Comparison of ENCODE assay signal across 1 cellular context in the genomic region with DNA sequence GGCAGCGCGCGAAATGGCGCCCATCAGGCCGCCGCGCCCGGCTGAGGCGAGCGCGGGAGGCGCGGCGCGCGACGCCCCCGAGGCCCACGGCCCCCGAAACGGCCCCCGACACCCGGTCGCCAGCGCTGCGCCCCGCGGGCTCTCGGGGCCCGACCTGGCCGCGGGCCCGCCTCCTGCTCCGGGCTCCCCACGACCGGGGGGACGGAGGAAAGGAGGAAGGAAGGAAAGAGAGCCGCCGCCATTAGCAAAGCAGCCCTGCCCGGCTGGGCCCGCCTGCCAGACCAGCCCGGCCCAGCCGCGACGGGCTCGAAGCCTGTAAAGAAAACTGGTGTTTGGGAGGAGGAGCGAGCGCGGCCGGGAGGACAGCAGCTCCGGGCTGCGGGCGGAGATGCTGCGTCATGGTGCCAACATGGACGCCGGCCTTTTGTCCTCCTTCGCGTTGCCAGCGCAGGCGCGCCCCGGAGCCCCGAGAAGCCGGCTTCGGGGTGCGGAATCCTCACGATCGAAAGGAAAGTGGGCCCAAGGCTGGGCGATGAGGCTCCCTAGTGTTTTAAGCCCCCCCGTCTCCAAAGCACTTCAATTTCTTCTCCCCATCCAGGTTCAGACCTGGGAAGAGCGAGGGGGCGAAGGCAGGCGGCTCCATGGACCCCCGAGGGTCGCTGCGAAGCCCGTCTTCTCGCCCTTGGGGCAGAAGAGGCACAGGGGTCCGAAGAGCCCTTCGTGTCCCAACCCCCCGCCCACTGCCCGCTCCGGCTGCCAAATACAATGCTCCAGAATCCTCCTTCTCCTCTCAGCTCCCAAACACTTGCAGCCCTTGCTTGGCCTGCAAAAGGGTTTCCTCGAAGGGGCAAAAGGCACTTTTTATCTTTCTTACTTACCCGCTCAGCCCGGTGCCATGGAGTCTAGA.
A peak's percentile ranks its signal among the peaks of the same experiment; 100 is the strongest.
TF ChIP-seq lines count a peak whose summit lies in the region.

No MANE protein-coding gene starts in this region.

TF ChIP-seq in A549, 52 proteins besides CTCF, POLR2A, EP300 and RAD21 (continued from another document):
- TF ChIP-seq, protein P1, sequence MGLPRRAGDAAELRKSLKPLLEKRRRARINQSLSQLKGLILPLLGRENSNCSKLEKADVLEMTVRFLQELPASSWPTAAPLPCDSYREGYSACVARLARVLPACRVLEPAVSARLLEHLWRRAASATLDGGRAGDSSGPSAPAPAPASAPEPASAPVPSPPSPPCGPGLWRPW (IDR thresholded peaks at IDR 0.05): no peak
- TF ChIP-seq, protein P2, sequence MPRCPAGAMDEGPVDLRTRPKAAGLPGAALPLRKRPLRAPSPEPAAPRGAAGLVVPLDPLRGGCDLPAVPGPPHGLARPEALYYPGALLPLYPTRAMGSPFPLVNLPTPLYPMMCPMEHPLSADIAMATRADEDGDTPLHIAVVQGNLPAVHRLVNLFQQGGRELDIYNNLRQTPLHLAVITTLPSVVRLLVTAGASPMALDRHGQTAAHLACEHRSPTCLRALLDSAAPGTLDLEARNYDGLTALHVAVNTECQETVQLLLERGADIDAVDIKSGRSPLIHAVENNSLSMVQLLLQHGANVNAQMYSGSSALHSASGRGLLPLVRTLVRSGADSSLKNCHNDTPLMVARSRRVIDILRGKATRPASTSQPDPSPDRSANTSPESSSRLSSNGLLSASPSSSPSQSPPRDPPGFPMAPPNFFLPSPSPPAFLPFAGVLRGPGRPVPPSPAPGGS (IDR thresholded peaks at IDR 0.05): no peak
- TF ChIP-seq GATA3 (IDR thresholded peaks at IDR 0.05; ENCODE audit: borderline replicate concordance) (no peak), SREBF2 (IDR thresholded peaks at IDR 0.05) (no peak), MAZ (IDR thresholded peaks at IDR 0.05; ENCODE audit: borderline replicate concordance, low read depth, low read length) (no peak), ZFP36 (IDR thresholded peaks at IDR 0.05; ENCODE audit: borderline replicate concordance, partially characterized antibody) (no peak), RCOR1 (IDR thresholded peaks at IDR 0.05; ENCODE audit: low read depth, low read length) (no peak), KDM1A (IDR thresholded peaks at IDR 0.05; ENCODE audit: low read depth) (no peak), JUNB (IDR thresholded peaks at IDR 0.05) (no peak), EHMT2 (IDR thresholded peaks at IDR 0.05; ENCODE audit: low read depth) (no peak), ZC3H11A (IDR thresholded peaks at IDR 0.05) (no peak), RFX5 (IDR thresholded peaks at IDR 0.05) (no peak), CBX2 (IDR thresholded peaks at IDR 0.05; ENCODE audit: borderline replicate concordance, low read depth) (no peak), HOXB13 (CRISPR knock-in tag; IDR thresholded peaks at IDR 0.05; ENCODE audit: low read depth) (peak; percentile 90), HEYL (CRISPR knock-in tag; IDR thresholded peaks at IDR 0.05) (peak; percentile 73; the same call in 1 of the 2 replicates), FOSB (CRISPR knock-in tag; IDR thresholded peaks at IDR 0.05) (peak; percentile 57; the same call in 1 of the 2 replicates), CHD4 (IDR thresholded peaks at IDR 0.05; ENCODE audit: borderline replicate concordance) (no peak), CBX8 (IDR thresholded peaks at IDR 0.05) (no peak), NR3C1 (IDR thresholded peaks at IDR 0.05) (no peak), TP53 (CRISPR knock-in tag; IDR thresholded peaks at IDR 0.05) (0 out of 2 replicates have a peak, but pooled peaks have one; percentile 58), POLR2AphosphoS2 (conservative IDR thresholded peaks at IDR 0.05; ENCODE audit: low read length) (no peak), NFE2L2 (conservative IDR thresholded peaks at IDR 0.05; ENCODE audit: low read length) (peak; percentile 65), FOSL2 (IDR thresholded peaks at IDR 0.05) (no peak), FOSL2 (CRISPR knock-in tag; IDR thresholded peaks at IDR 0.05) (peak; percentile 35), MAFK (IDR thresholded peaks at IDR 0.05; ENCODE audit: partially characterized antibody) (peak; percentile 90), KDM5A (IDR thresholded peaks at IDR 0.05) (no peak), ESRRA (IDR thresholded peaks at IDR 0.05; ENCODE audit: borderline replicate concordance, low read length) (no peak), EHF (CRISPR knock-in tag; IDR thresholded peaks at IDR 0.05) (peak; percentile 84), HOXA7 (CRISPR knock-in tag; IDR thresholded peaks at IDR 0.05) (peak; percentile 49; the same call in 1 of the 2 replicates), ZNF302 (CRISPR knock-in tag; IDR thresholded peaks at IDR 0.05) (peak; percentile 86), RNF2 (IDR thresholded peaks at IDR 0.05; ENCODE audit: borderline replicate concordance, low read depth) (peak; percentile 89; the same call in 1 of the 2 replicates), NPAS2 (CRISPR knock-in tag; IDR thresholded peaks at IDR 0.05; ENCODE audit: borderline replicate concordance) (0 out of 2 replicates have a peak, but pooled peaks have one; percentile 7), MYC (IDR thresholded peaks at IDR 0.05; ENCODE audit: borderline replicate concordance, low read length) (no peak; the same call in 1 of the 2 replicates), TFCP2L1 (CRISPR knock-in tag; IDR thresholded peaks at IDR 0.05) (no peak; the same call in none of the 2 replicates), JUN (IDR thresholded peaks at IDR 0.05) (peak; percentile 6 to 65; a peak in 2 of 5 replicates), CHD2 (IDR thresholded peaks at IDR 0.05; ENCODE audit: low read length, partially characterized antibody) (no peak), HDAC2 (IDR thresholded peaks at IDR 0.05) (no peak), PHF8 (IDR thresholded peaks at IDR 0.05; ENCODE audit: borderline replicate concordance, low read depth) (no peak), RARB (CRISPR knock-in tag; IDR thresholded peaks at IDR 0.05) (no peak), CEBPB (IDR thresholded peaks at IDR 0.05) (no peak), ZSCAN20 (CRISPR knock-in tag; IDR thresholded peaks at IDR 0.05) (no peak), FOXS1 (CRISPR knock-in tag; IDR thresholded peaks at IDR 0.05) (peak; percentile 84), BHLHE40 (IDR thresholded peaks at IDR 0.05; ENCODE audit: low read depth, low read length) (no peak)
- TF ChIP-seq, protein P3, sequence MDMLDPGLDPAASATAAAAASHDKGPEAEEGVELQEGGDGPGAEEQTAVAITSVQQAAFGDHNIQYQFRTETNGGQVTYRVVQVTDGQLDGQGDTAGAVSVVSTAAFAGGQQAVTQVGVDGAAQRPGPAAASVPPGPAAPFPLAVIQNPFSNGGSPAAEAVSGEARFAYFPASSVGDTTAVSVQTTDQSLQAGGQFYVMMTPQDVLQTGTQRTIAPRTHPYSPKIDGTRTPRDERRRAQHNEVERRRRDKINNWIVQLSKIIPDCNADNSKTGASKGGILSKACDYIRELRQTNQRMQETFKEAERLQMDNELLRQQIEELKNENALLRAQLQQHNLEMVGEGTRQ (IDR thresholded peaks at IDR 0.05): no peak
- TF ChIP-seq, protein P4, sequence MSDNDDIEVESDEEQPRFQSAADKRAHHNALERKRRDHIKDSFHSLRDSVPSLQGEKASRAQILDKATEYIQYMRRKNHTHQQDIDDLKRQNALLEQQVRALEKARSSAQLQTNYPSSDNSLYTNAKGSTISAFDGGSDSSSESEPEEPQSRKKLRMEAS (IDR thresholded peaks at IDR 0.05): peak; percentile 66; the same call in 1 of the 2 replicates
- TF ChIP-seq, protein P5, sequence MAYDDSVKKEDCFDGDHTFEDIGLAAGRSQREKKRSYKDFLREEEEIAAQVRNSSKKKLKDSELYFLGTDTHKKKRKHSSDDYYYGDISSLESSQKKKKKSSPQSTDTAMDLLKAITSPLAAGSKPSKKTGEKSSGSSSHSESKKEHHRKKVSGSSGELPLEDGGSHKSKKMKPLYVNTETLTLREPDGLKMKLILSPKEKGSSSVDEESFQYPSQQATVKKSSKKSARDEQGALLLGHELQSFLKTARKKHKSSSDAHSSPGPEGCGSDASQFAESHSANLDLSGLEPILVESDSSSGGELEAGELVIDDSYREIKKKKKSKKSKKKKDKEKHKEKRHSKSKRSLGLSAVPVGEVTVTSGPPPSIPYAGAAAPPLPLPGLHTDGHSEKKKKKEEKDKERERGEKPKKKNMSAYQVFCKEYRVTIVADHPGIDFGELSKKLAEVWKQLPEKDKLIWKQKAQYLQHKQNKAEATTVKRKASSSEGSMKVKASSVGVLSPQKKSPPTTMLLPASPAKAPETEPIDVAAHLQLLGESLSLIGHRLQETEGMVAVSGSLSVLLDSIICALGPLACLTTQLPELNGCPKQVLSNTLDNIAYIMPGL (CRISPR knock-in tag; IDR thresholded peaks at IDR 0.05; ENCODE audit: borderline replicate concordance): 0 out of 2 replicates have a peak, but pooled peaks have one; percentile 11
- TF ChIP-seq, protein P6, sequence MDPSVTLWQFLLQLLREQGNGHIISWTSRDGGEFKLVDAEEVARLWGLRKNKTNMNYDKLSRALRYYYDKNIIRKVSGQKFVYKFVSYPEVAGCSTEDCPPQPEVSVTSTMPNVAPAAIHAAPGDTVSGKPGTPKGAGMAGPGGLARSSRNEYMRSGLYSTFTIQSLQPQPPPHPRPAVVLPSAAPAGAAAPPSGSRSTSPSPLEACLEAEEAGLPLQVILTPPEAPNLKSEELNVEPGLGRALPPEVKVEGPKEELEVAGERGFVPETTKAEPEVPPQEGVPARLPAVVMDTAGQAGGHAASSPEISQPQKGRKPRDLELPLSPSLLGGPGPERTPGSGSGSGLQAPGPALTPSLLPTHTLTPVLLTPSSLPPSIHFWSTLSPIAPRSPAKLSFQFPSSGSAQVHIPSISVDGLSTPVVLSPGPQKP (IDR thresholded peaks at IDR 0.05; ENCODE audit: low read depth, low read length): no peak
- TF ChIP-seq, protein P7, sequence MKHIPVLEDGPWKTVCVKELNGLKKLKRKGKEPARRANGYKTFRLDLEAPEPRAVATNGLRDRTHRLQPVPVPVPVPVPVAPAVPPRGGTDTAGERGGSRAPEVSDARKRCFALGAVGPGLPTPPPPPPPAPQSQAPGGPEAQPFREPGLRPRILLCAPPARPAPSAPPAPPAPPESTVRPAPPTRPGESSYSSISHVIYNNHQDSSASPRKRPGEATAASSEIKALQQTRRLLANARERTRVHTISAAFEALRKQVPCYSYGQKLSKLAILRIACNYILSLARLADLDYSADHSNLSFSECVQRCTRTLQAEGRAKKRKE (CRISPR knock-in tag; IDR thresholded peaks at IDR 0.05; ENCODE audit: low read depth): peak; percentile 83; the same call in 1 of the 2 replicates
- TF ChIP-seq, protein P8, sequence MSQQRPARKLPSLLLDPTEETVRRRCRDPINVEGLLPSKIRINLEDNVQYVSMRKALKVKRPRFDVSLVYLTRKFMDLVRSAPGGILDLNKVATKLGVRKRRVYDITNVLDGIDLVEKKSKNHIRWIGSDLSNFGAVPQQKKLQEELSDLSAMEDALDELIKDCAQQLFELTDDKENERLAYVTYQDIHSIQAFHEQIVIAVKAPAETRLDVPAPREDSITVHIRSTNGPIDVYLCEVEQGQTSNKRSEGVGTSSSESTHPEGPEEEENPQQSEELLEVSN (IDR thresholded peaks at IDR 0.05; ENCODE audit: borderline replicate concordance, low read depth): peak; percentile 62; the same call in 1 of the 2 replicates
- TF ChIP-seq, protein P9, sequence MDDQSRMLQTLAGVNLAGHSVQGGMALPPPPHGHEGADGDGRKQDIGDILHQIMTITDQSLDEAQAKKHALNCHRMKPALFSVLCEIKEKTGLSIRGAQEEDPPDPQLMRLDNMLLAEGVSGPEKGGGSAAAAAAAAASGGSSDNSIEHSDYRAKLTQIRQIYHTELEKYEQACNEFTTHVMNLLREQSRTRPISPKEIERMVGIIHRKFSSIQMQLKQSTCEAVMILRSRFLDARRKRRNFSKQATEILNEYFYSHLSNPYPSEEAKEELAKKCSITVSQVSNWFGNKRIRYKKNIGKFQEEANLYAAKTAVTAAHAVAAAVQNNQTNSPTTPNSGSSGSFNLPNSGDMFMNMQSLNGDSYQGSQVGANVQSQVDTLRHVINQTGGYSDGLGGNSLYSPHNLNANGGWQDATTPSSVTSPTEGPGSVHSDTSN (IDR thresholded peaks at IDR 0.05): no peak
